Comparison of ENCODE assay signal across 8 cellular contexts in genomic region chr9:124040186-124040920, GRCh38.
DNase-seq lines count a peak whose midpoint lies in the region; ATAC-seq and TF ChIP-seq lines count a peak whose summit lies in the region.

No MANE protein-coding gene starts in this region.

- peaks cover 10% of the 10 kb centered on the region for H3K4me1 Mint-ChIP-seq in activated naive CD8-positive, alpha-beta T cell treated with anti-CD3 and anti-CD28 coated beads, Interleukin-2, amount 50 U/mL, for 24 hours

- H3K27me3 Mint-ChIP-seq in activated naive CD8-positive, alpha-beta T cell treated with anti-CD3 and anti-CD28 coated beads, Interleukin-2, amount 50 U/mL, for 24 hours: peaks cover 75% of the 10 kb centered on the region

- no peaks in the 10 kb centered on the region for H3K36me3 ChIP-seq in tibial artery

- H3K4me3 Mint-ChIP-seq in activated naive CD8-positive, alpha-beta T cell treated with anti-CD3 and anti-CD28 coated beads, Interleukin-2, amount 50 U/mL, for 24 hours: peak overlapping the region; percentile 16

- H3K4me1 ChIP-seq in tibial artery: peaks cover 0 to 34% (median 23%) of the 10 kb centered on the region in 4 donors

- no peaks in the 10 kb centered on the region for H3K36me3 Mint-ChIP-seq in activated naive CD8-positive, alpha-beta T cell treated with anti-CD3 and anti-CD28 coated beads, Interleukin-2, amount 50 U/mL, for 24 hours (ENCODE audit: low read depth)

- peak; percentile 48 for ATAC-seq in activated naive CD8-positive, alpha-beta T cell treated with anti-CD3 and anti-CD28 coated beads, Interleukin-2, amount 50 U/mL, for 24 hours
- ATAC-seq in HG02642 (IDR thresholded peaks at IDR 0.05; ENCODE audit: poor library complexity, unreplicated experiment): no peak

- intact Hi-C loops in tibial artery (cut with DNase I; ENCODE audit: low total_unique reads): loop anchor here (5.0 kb wide), 2 partner anchors 318 to 498 kb away; no protein-coding TSS in a partner anchor

- no peaks in the 10 kb centered on the region for H3K9me3 ChIP-seq in tibial artery

- H3K27ac ChIP-seq in tibial artery: no peak overlapping the region

- peak overlapping the region; percentile 32 to 50 for H3K4me3 ChIP-seq in tibial artery

- peaks cover 0 to 79% of the 10 kb centered on the region in 2 donors for H3K27me3 ChIP-seq in tibial artery

- H3K9me3 Mint-ChIP-seq in activated naive CD8-positive, alpha-beta T cell treated with anti-CD3 and anti-CD28 coated beads, Interleukin-2, amount 50 U/mL, for 24 hours: no peaks in the 10 kb centered on the region

- peak; percentile 60 for DNase-seq in activated effector memory CD4-positive, alpha-beta T cell treated with anti-CD3 and anti-CD28 coated beads, Interleukin-2, amount 50 U/mL, for 16 hours
- DNase-seq in activated effector memory CD4-positive, alpha-beta T cell treated with Interleukin-2 at 50 U/mL for 16 hours: no peak
- no peak for DNase-seq in activated naive CD8-positive, alpha-beta T cell treated with anti-CD3 and anti-CD28 coated beads, Interleukin-2, amount 50 U/mL, for 24 hours
- DNase-seq in left kidney (ENCODE audit: low read depth, low spot score): peak; percentile 32
- no peak for DNase-seq in tibial artery
- DNase-seq in DMS79 treated with DMSO at 0.1 percent for 48 hours (lab: John Stamatoyannopoulos, UW): no peak
- DNase-seq in stimulated activated CD4-positive, alpha-beta T cell treated with anti-CD3 and anti-CD28 coated beads, Interleukin-2, amount 100 ng/mL, for 48 hours: no peak

- no peak overlapping the region for H3K27ac Mint-ChIP-seq in activated naive CD8-positive, alpha-beta T cell treated with anti-CD3 and anti-CD28 coated beads, Interleukin-2, amount 50 U/mL, for 24 hours

- TF ChIP-seq CTCF in tibial artery (IDR thresholded peaks at IDR 0.05): no peak

Comparison
In these comparisons a context has a peak if more than half of its experiments do, and no peak if none do; other contexts are left out.
1. DNase-seq: peak in activated effector memory CD4-positive, alpha-beta T cell treated with anti-CD3 and anti-CD28 coated beads, Interleukin-2, amount 50 U/mL, for 16 hours (single experiment) and left kidney (single experiment); none in activated effector memory CD4-positive, alpha-beta T cell treated with Interleukin-2 at 50 U/mL for 16 hours (single experiment), activated naive CD8-positive, alpha-beta T cell treated with anti-CD3 and anti-CD28 coated beads, Interleukin-2, amount 50 U/mL, for 24 hours (single experiment), tibial artery (0 of 2), DMS79 treated with DMSO at 0.1 percent for 48 hours (single experiment) and stimulated activated CD4-positive, alpha-beta T cell treated with anti-CD3 and anti-CD28 coated beads, Interleukin-2, amount 100 ng/mL, for 48 hours (0 of 2).